In the genomic region with DNA sequence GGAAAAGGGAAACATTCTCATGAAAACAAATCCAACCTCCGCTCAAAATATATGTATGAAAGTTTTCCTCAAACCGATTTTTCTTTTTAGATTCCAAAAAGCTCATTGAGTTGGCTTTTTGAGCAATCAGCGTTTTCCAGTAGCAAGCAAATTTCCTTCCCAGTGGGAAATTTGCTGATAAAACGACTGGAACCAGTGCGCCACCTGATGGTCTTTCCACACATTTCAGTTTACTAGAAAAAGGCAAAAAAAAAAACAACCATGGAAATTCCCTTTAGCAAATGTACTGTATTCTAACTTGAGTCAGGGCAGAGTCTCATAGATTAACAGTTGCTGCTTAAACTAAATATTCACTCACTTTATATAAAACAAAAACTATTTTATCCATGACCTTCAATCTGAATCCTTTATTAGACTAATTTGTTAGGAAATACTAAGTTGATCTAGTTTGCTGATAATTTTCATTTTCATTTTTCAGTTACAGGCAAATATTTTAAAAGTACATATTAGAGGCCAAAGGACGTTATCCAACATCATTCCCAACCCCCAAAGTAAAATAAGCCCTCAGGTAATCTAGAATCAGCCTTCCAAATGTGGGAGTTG, we compare ENCODE assay signal across 8 cellular contexts.
DNase-seq lines count a peak whose midpoint lies in the region; ATAC-seq and TF ChIP-seq lines count a peak whose summit lies in the region.

No MANE protein-coding gene starts in this region.

- peaks cover 4% of the 10 kb centered on the region for H3K4me1 Mint-ChIP-seq in glutamatergic neuron (ENCODE audit: low read depth, unreplicated experiment)
- no peaks in the 10 kb centered on the region for H3K4me1 Mint-ChIP-seq in activated T-helper 17 cell treated with anti-CD3 and anti-CD28 coated beads, Interleukin-2, amount 50 U/mL, for 72 hours

- no peaks in the 10 kb centered on the region for H3K27me3 Mint-ChIP-seq in glutamatergic neuron (ENCODE audit: unreplicated experiment)
- no peaks in the 10 kb centered on the region for H3K27me3 Mint-ChIP-seq in activated T-helper 17 cell treated with anti-CD3 and anti-CD28 coated beads, Interleukin-2, amount 50 U/mL, for 72 hours

- no peaks in the 10 kb centered on the region for H3K36me3 ChIP-seq in GM23248 (ENCODE audit: low read depth)

- CTCF ChIA-PET in RWPE1 (lab: Yijun Ruan, JAX): interaction anchor here (0.6 to 1.0 kb wide), 5 partner anchors 20 to 648 kb away, joined by 3 to 4 read pairs (median 3); no protein-coding TSS in a partner anchor

- no peaks in the 10 kb centered on the region for H3K9me3 ChIP-seq in GM23248 (ENCODE audit: low read depth)

- no peaks in the 10 kb centered on the region for H3K4me1 ChIP-seq in GM23248 (ENCODE audit: insufficient read depth)

- in situ Hi-C loops in GM23248 (cut with MboI): no loop called here

- WGBS in GM23248 (ENCODE audit: low coverage in 1 of 2, low lambda C conversion rate in 2 of 2, missing lambda C conversion rate in 2 of 2), 2 experiments: 1% methylated on average over 6 of the region's 6 CpGs

- no peak overlapping the region for H2AFZ ChIP-seq in GM23248

- no peaks in the 10 kb centered on the region for H3K36me3 Mint-ChIP-seq in glutamatergic neuron (ENCODE audit: unreplicated experiment)
- no peaks in the 10 kb centered on the region for H3K36me3 Mint-ChIP-seq in activated T-helper 17 cell treated with anti-CD3 and anti-CD28 coated beads, Interleukin-2, amount 50 U/mL, for 72 hours (ENCODE audit: low read depth)

- H4K20me1 ChIP-seq in GM23248 (ENCODE audit: insufficient read depth): no peaks in the 10 kb centered on the region

- DNase-seq in AG20443 (ENCODE audit: low spot score) (peak; percentile 59), GM23248 (peak; percentile 61), RWPE1 (ENCODE audit: low spot score) (peak; percentile 49), glutamatergic neuron (peak; percentile 34), superior temporal gyrus (ENCODE audit: extremely low spot score) (peak; percentile 80), ureter (ENCODE audit: low spot score) (no peak)
- DNase-seq in stimulated activated CD4-positive, alpha-beta T cell treated with anti-CD3 and anti-CD28 coated beads, Interleukin-2, amount 100 ng/mL, for 24 hours: no peak

- no peak overlapping the region for H3K27ac ChIP-seq in GM23248
- no peak overlapping the region for H3K27ac ChIP-seq in RWPE1

- H3K9ac ChIP-seq in GM23248: no peak overlapping the region

- no peaks in the 10 kb centered on the region for H3K9me2 ChIP-seq in GM23248 (ENCODE audit: insufficient read depth)

- ATAC-seq in activated T-helper 17 cell treated with anti-CD3 and anti-CD28 coated beads, Interleukin-2, amount 50 U/mL, for 72 hours (replicated peaks): no peak

- no peaks in the 10 kb centered on the region for H3K79me2 ChIP-seq in GM23248 (ENCODE audit: insufficient read depth)

- H3K27me3 ChIP-seq in GM23248 (replicated peaks; ENCODE audit: insufficient read depth): peaks cover 5% of the 10 kb centered on the region; the same call in 1 of the 2 replicates

- no peak overlapping the region for H3K4me3 Mint-ChIP-seq in glutamatergic neuron (ENCODE audit: unreplicated experiment)
- no peak overlapping the region for H3K4me3 Mint-ChIP-seq in activated T-helper 17 cell treated with anti-CD3 and anti-CD28 coated beads, Interleukin-2, amount 50 U/mL, for 72 hours

- H3K27ac Mint-ChIP-seq in glutamatergic neuron (ENCODE audit: unreplicated experiment): no peak overlapping the region
- no peak overlapping the region for H3K27ac Mint-ChIP-seq in activated T-helper 17 cell treated with anti-CD3 and anti-CD28 coated beads, Interleukin-2, amount 50 U/mL, for 72 hours

- TF ChIP-seq CTCF in RWPE1 (conservative IDR thresholded peaks at IDR 0.05; ENCODE audit: low read depth) (peak; percentile 90), glutamatergic neuron (IDR thresholded peaks at IDR 0.05; ENCODE audit: partially characterized antibody, unreplicated experiment) (peak; percentile 78)

- no peak overlapping the region for H3K4me3 ChIP-seq in GM23248

- POLR2A ChIA-PET in RWPE1 (lab: Yijun Ruan, JAX; ENCODE audit: low non-redundant PET): no interaction called here

- no peaks in the 10 kb centered on the region for H3K9me3 Mint-ChIP-seq in glutamatergic neuron (ENCODE audit: unreplicated experiment)
- H3K9me3 Mint-ChIP-seq in activated T-helper 17 cell treated with anti-CD3 and anti-CD28 coated beads, Interleukin-2, amount 50 U/mL, for 72 hours: peaks cover 4% of the 10 kb centered on the region

- H3K4me2 ChIP-seq in GM23248 (ENCODE audit: unreplicated experiment): no peak overlapping the region

- H3F3A ChIP-seq in GM23248 (ENCODE audit: insufficient read depth): no peaks in the 10 kb centered on the region

Comparison
In these comparisons a context has a peak if more than half of its experiments do, and no peak if none do; other contexts are left out.
1. DNase-seq: peak in AG20443 (single experiment), GM23248 (single experiment), RWPE1 (single experiment), glutamatergic neuron (single experiment) and superior temporal gyrus (single experiment); none in stimulated activated CD4-positive, alpha-beta T cell treated with anti-CD3 and anti-CD28 coated beads, Interleukin-2, amount 100 ng/mL, for 24 hours (0 of 2) and ureter (single experiment).